In genomic region chr3:16824085-16824696, GRCh38 we compare ENCODE assay signal across 10 cellular contexts.
DNase-seq lines count a peak whose midpoint lies in the region; ATAC-seq and TF ChIP-seq lines count a peak whose summit lies in the region.
"Had no signal": no experiment of that assay in that cellular context is flagged by ENCODE, and none has a peak within 500 bp of the region (broad histone marks: within the 10 kb centered on the region; RNA-seq: fewer than 3 reads in every experiment).

No MANE protein-coding gene starts in this region.

- no peaks in the 10 kb centered on the region for H3K36me3 ChIP-seq in endodermal cell (ENCODE audit: control insufficient read depth, insufficient read depth, low read length)
- H3K36me3 ChIP-seq: HAP-1 had no signal

- H3K9ac ChIP-seq in endodermal cell (ENCODE audit: extremely low read depth, low read length, poor library complexity, severe bottlenecking), result no peak overlapping the region

- no peak overlapping the region for H3K4me3 ChIP-seq in endodermal cell (ENCODE audit: low read length)
- H3K4me3 ChIP-seq: HAP-1, PC-9 had no signal

- H3K4me1 Mint-ChIP-seq in mesothelial cell of epicardium, result no peaks in the 10 kb centered on the region
- peaks cover 1% of the 10 kb centered on the region for H3K4me1 Mint-ChIP-seq in endodermal cell

- H3K27ac ChIP-seq in endodermal cell (ENCODE audit: low read depth, low read length), result no peak overlapping the region
- H3K27ac ChIP-seq: PC-9 had no signal

- no peak overlapping the region for H3K27ac Mint-ChIP-seq in mesothelial cell of epicardium
- no peak overlapping the region for H3K27ac Mint-ChIP-seq in endodermal cell

- H3K9me3 Mint-ChIP-seq in mesothelial cell of epicardium, result peaks cover 2% of the 10 kb centered on the region
- H3K9me3 Mint-ChIP-seq in endodermal cell, result no peaks in the 10 kb centered on the region

- WGBS in endodermal cell (ENCODE audit: insufficient coverage in 1 of 2, insufficient read length in 1 of 2), 2 experiments, result 85 to 100% methylated on average over 3 to 4 of the region's 4 CpGs

- H3K27me3 ChIP-seq in endodermal cell (ENCODE audit: control insufficient read depth, insufficient read depth, low read length, poor library complexity, severe bottlenecking), result no peaks in the 10 kb centered on the region

- TF ChIP-seq CTCF in mesothelial cell of epicardium (IDR thresholded peaks at IDR 0.05; ENCODE audit: unreplicated experiment) (no peak), endodermal cell (conservative IDR thresholded peaks at IDR 0.05) (no peak)

- ATAC-seq in HG02798 (IDR thresholded peaks at IDR 0.05; ENCODE audit: poor library complexity, unreplicated experiment), result peak; percentile 88
- peak; percentile 77 for ATAC-seq in stimulated activated naive CD8-positive, alpha-beta T cell treated with anti-CD3 and anti-CD28 coated beads, Interleukin-15, Interleukin-2, amounts not matched to agents 100 U/mL and 50 U/mL, for 24 hours

- H3K27me3 Mint-ChIP-seq in mesothelial cell of epicardium (ENCODE audit: low read depth), result peaks cover 1% of the 10 kb centered on the region
- no peaks in the 10 kb centered on the region for H3K27me3 Mint-ChIP-seq in endodermal cell (ENCODE audit: insufficient read depth)

- DNase-seq in activated gamma-delta T cell treated with Interleukin-2 at 50 U/mL for 16 hours (peak; percentile 19), activated gamma-delta T cell (lab: John Stamatoyannopoulos, UW) (no peak), NCI-H524 treated with DMSO at 0.1 percent for 48 hours (lab: John Stamatoyannopoulos, UW) (peak; percentile 87), mesothelial cell of epicardium (ENCODE audit: low spot score in 2 of 2, unreplicated experiment in 2 of 2) (no peak), NCI-H1436 (lab: John Stamatoyannopoulos, UW) (no peak), endodermal cell (no peak)
- peak; percentile 17 for DNase-seq in stimulated activated naive CD8-positive, alpha-beta T cell treated with anti-CD3 and anti-CD28 coated beads, Interleukin-15, Interleukin-2, amounts not matched to agents 100 U/mL and 50 U/mL, for 24 hours
- DNase-seq: PC-9 had no signal

- H3K4me1 ChIP-seq in endodermal cell (ENCODE audit: control insufficient read depth, insufficient read depth, low read length), result no peaks in the 10 kb centered on the region

- no peaks in the 10 kb centered on the region for H3K9me3 ChIP-seq in endodermal cell (ENCODE audit: control insufficient read depth, low read length)
- H3K9me3 ChIP-seq: HAP-1 had no signal

- H3K36me3 Mint-ChIP-seq in mesothelial cell of epicardium, result no peaks in the 10 kb centered on the region
- no peaks in the 10 kb centered on the region for H3K36me3 Mint-ChIP-seq in endodermal cell (ENCODE audit: low read depth)

- H3K4me3 Mint-ChIP-seq in mesothelial cell of epicardium (no peak overlapping the region), endodermal cell (no peak overlapping the region)

Comparison
In these comparisons a context has a peak if more than half of its experiments do, and no peak if none do; other contexts are left out.
1. DNase-seq: peak in activated gamma-delta T cell treated with Interleukin-2 at 50 U/mL for 16 hours (single experiment), NCI-H524 treated with DMSO at 0.1 percent for 48 hours (single experiment) and stimulated activated naive CD8-positive, alpha-beta T cell treated with anti-CD3 and anti-CD28 coated beads, Interleukin-15, Interleukin-2, amounts not matched to agents 100 U/mL and 50 U/mL, for 24 hours (single experiment); none in activated gamma-delta T cell (single experiment), mesothelial cell of epicardium (0 of 2), NCI-H1436 (single experiment) and endodermal cell (single experiment).